ENCODE assay signal across 8 cellular contexts in the genomic region with DNA sequence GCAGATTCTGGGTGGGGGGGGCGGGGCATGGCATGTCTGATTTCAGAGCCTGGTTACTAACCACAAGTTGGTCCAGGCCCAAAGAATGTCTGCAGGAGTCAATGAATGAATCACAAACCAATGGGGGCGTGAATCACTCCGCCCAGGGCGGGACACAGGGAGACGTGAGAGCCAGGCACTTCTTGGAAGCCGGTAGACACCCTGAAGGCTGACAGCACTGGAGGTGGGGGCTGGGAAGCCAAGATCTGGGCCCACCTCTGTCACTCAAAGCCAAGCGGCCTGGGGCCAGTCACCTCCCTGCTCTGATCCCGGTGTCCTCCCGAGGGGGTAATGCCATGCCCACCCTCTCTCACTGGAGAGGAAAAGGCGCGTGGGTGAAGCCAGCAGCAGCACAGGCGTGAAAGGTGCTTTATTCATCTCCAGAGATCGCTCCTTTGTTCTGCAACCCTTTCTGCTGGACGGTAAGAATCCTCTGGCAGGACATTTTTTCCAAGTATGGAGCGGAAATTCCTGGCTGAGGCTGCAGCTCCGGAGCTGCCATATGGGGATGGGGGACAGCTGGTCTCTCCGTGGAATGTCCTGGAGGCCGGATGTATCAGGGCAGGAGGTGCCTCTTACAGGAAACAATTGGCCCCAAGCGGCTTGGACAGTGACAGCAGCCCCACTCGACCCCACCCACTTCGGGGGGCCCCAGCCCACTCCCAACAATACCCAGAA.
A peak's percentile ranks its signal among the peaks of the same experiment; 100 is the strongest.
DNase-seq lines count a peak whose midpoint lies in the region; ATAC-seq, FAIRE-seq and TF ChIP-seq lines count a peak whose summit lies in the region.

No MANE protein-coding gene starts in this region.

- no peaks in the 10 kb centered on the region for H3K27me3 ChIP-seq in endothelial cell of umbilical vein (ENCODE audit: control insufficient read depth in 2 of 2, insufficient read depth in 2 of 2, low read length in 2 of 2)

- peaks cover 57% of the 10 kb centered on the region for H3K4me1 Mint-ChIP-seq in nephron

- dilution Hi-C loops in endothelial cell of umbilical vein (cut with MboI; ENCODE audit: extremely low pct_ligation_motif_present, low sequenced_read_pairs), result no loop called here

- POLR2A ChIA-PET in endothelial cell of umbilical vein (lab: Charles Lee), result no interaction called here

- H3K4me3 Mint-ChIP-seq in nephron, result peak overlapping the region; percentile 39 to 56 (median 42)

- H2AFZ ChIP-seq in endothelial cell of umbilical vein (ENCODE audit: low read depth, low read length), result no peak overlapping the region

- no peaks in the 10 kb centered on the region for H3K79me2 ChIP-seq in endothelial cell of umbilical vein (ENCODE audit: control insufficient read depth, insufficient read depth, low read length)

- CTCF ChIA-PET in endothelial cell of umbilical vein (lab: Charles Lee), result interaction anchor here (0.7 to 7.0 kb wide), 7 partner anchors 44 to 191 kb away, joined by 3 to 142 read pairs (median 9); a partner anchor contains a TSS

- peak; percentile 99 for FAIRE-seq in endothelial cell of umbilical vein (lab: Jason Lieb, UNC)

- TF ChIP-seq CTCF in endothelial cell of umbilical vein (IDR thresholded peaks at IDR 0.05; ENCODE audit: extremely low read depth in 1 of 2, insufficient read depth in 1 of 2, low read depth in 1 of 2, low read length in 2 of 2), result no peak
- TF ChIP-seq CTCF in nephron (IDR thresholded peaks at IDR 0.05; ENCODE audit: unreplicated experiment in 3 of 3), result no peak

- H3K9ac ChIP-seq in endothelial cell of umbilical vein (replicated peaks; ENCODE audit: extremely low read depth, insufficient read depth, low read length), result peak overlapping the region; percentile 51

- no peaks in the 10 kb centered on the region for H3K9me3 Mint-ChIP-seq in nephron

- no peaks in the 10 kb centered on the region for H3K36me3 Mint-ChIP-seq in nephron (ENCODE audit: low read depth)

- H3K27me3 Mint-ChIP-seq in nephron (ENCODE audit: low read depth), result no peaks in the 10 kb centered on the region

- H3K4me3 ChIP-seq in endothelial cell of umbilical vein (replicated peaks in 1 of 3; ENCODE audit: insufficient read depth in 1 of 3, low read depth in 1 of 3, low read length in 3 of 3), result no peak overlapping the region

- no peak for ATAC-seq in GM18868 (IDR thresholded peaks at IDR 0.05; ENCODE audit: unreplicated experiment)

- peak overlapping the region; percentile 95 to 99 (median 99) for H3K27ac Mint-ChIP-seq in nephron

- H3K27ac ChIP-seq in endothelial cell of umbilical vein (ENCODE audit: insufficient read depth, low read depth, low read length), result peak overlapping the region; percentile 81

- DNase-seq in CD1c-positive myeloid dendritic cell (ENCODE audit: extremely low spot score) (peak; percentile 42), NCI-H226 (peak; percentile 98), endothelial cell of umbilical vein (ENCODE audit: low read depth, low spot score) (peak; percentile 82), AML-193 (lab: John Stamatoyannopoulos, UW) (no peak), nucleus accumbens (lab: John Stamatoyannopoulos, UW) (no peak)
- no peak for DNase-seq in activated CD4-positive, CD25-positive, alpha-beta regulatory T cell (lab: John Stamatoyannopoulos, UW)

- H3K4me2 ChIP-seq in endothelial cell of umbilical vein (ENCODE audit: insufficient read depth, low read length), result peak overlapping the region; percentile 68

- H4K20me1 ChIP-seq in endothelial cell of umbilical vein (replicated peaks; ENCODE audit: control insufficient read depth, extremely low read depth, insufficient read depth, low read length), result no peaks in the 10 kb centered on the region

- peaks cover 0 to 3% of the 10 kb centered on the region in 2 experiments for H3K36me3 ChIP-seq in endothelial cell of umbilical vein (ENCODE audit: control insufficient read depth in 2 of 2, extremely low read depth in 1 of 2, insufficient read depth in 2 of 2, low read length in 2 of 2)

- peaks cover 18% of the 10 kb centered on the region for H3K4me1 ChIP-seq in endothelial cell of umbilical vein (ENCODE audit: control insufficient read depth, extremely low read depth, insufficient read depth, low read length)

- H3K9me1 ChIP-seq in endothelial cell of umbilical vein (replicated peaks; ENCODE audit: control insufficient read depth, extremely low read depth, insufficient read depth, low read length), result no peaks in the 10 kb centered on the region

- no TSS peak for BruUV-seq in endothelial cell of umbilical vein (replicated peaks; lab: Mats Ljungman, UMichigan)

- no peaks in the 10 kb centered on the region for H3K9me3 ChIP-seq in endothelial cell of umbilical vein (replicated peaks; ENCODE audit: control insufficient read depth, insufficient read depth, low read length)

- TF ChIP-seq POLR2A in endothelial cell of umbilical vein (IDR thresholded peaks at IDR 0.05; ENCODE audit: low read depth, low read length), result peak; percentile 53

- intact Hi-C loops in endothelial cell of umbilical vein (cut with micrococcal nuclease), result loop anchor here (1.0 to 5.0 kb wide), 7 partner anchors 46 to 350 kb away; a partner anchor contains a TSS

TF ChIP-seq in endothelial cell of umbilical vein, 7 proteins besides CTCF, POLR2A, EP300 and RAD21:
- TF ChIP-seq MYC (IDR thresholded peaks at IDR 0.05; ENCODE audit: low read depth, low read length) (peak; percentile 5), EZH2 (IDR thresholded peaks at IDR 0.05; ENCODE audit: borderline replicate concordance, low read depth, low read length, severe bottlenecking) (no peak), FOS (IDR thresholded peaks at IDR 0.05; ENCODE audit: borderline replicate concordance, insufficient read depth, low read length) (peak; percentile 58), GATA2 (IDR thresholded peaks at IDR 0.05; ENCODE audit: insufficient read depth, insufficient read length, low read depth, low read length) (no peak), JUN (IDR thresholded peaks at IDR 0.05; ENCODE audit: borderline replicate concordance, insufficient read depth, insufficient read length, low read depth) (peak; percentile 28), POLR2AphosphoS5 (IDR thresholded peaks at IDR 0.05; ENCODE audit: insufficient read depth, low read depth, low read length) (peak; percentile 83)
- TF ChIP-seq, protein P1, sequence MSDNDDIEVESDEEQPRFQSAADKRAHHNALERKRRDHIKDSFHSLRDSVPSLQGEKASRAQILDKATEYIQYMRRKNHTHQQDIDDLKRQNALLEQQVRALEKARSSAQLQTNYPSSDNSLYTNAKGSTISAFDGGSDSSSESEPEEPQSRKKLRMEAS (IDR thresholded peaks at IDR 0.05; ENCODE audit: insufficient read depth, insufficient read length), result no peak

Comparison
In these comparisons a context has a peak if more than half of its experiments do, and no peak if none do; other contexts are left out.
1. DNase-seq: peak in CD1c-positive myeloid dendritic cell (single experiment), NCI-H226 (single experiment) and endothelial cell of umbilical vein (single experiment); none in AML-193 (0 of 2), nucleus accumbens (0 of 56) and activated CD4-positive, CD25-positive, alpha-beta regulatory T cell (0 of 4).